ENCODE assay signal across 13 cellular contexts in the genomic region with DNA sequence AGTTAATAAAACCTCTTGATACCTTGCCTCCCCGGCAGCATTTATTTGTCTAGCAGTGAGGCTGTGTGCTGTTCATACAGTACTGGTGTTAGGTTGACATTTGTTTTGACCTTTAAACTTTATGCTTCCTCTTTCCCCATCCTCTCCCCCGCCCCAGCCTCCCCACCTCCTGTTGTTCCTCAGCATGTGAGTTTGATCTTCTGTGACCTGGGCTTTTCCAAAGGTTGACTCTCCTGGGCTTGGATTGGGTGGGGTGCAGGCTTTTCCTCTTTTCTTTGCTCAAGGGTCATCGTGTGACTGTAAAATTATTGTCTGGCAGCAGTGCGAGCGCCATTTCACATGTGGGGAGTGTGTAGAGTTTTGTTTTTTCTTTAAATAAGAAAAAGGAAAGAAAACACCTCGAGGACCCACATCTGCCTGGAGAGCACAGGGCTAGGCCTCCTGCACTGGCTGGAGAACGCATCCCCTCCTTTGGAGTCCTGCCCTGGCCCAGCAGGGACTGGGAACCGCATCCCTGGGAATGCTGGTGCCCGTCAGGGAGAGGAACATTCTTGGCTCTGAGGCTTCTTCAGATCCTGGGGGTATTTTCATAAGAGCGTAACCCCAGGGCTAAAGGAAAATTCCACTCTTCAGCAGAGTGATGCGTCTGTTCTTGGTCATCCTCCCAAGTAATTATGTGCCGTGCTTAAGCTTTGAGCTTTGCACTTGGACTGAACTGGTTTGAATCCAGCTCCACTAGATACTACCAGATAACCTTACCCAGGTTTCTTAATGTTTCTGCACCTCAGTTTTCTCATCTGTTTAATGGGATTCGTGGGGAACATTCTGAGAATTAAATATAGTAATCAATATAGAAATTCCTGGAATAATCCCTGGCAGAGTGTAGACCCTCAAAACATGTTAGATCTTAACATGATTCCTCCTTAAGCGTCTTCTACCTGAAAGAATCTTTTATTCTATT.
DNase-seq lines count a peak whose midpoint lies in the region; ATAC-seq, FAIRE-seq and TF ChIP-seq lines count a peak whose summit lies in the region.
"Had no signal": no experiment of that assay in that cellular context is flagged by ENCODE, and none has a peak within 500 bp of the region (broad histone marks: within the 10 kb centered on the region; RNA-seq: fewer than 3 reads in every experiment).

No MANE protein-coding gene starts in this region.

- CTCF ChIA-PET in T-cell (lab: Charles Lee): no interaction called here

- peaks cover 0 to 20% (median 10%) of the 10 kb centered on the region in 3 donors for H3K4me1 ChIP-seq in pancreas

- no peak overlapping the region for H3K4me3 ChIP-seq in fibroblast of the aortic adventitia (ENCODE audit: low read depth, low read length)
- H3K4me3 ChIP-seq in pancreas: no peak overlapping the region
- H3K4me3 ChIP-seq: BLaER1 had no signal

- no peak overlapping the region for H3K27ac Mint-ChIP-seq in T-cell
- H3K27ac Mint-ChIP-seq: naive thymus-derived CD4-positive, alpha-beta T cell had no signal

- FAIRE-seq in pancreas (lab: Jason Lieb, UNC): no peak

- H3K27me3 ChIP-seq in pancreas: no peaks in the 10 kb centered on the region
- H3K27me3 ChIP-seq: BLaER1 had no signal

- 75 to 76% methylated on average over 14 of the region's 14 CpGs for WGBS in pancreas, 2 donors

- peak overlapping the region in 2 of 4 donors; percentile 44 to 63 for H3K27ac ChIP-seq in pancreas
- H3K27ac ChIP-seq: BLaER1 had no signal

- intact Hi-C loops in pancreas (cut with DNase I): no loop called here

- H3K9me3 ChIP-seq in pancreas: no peaks in the 10 kb centered on the region
- H3K9me3 ChIP-seq: BLaER1 had no signal

- no peaks in the 10 kb centered on the region for H3K36me3 ChIP-seq in pancreas
- H3K36me3 ChIP-seq: BLaER1 had no signal

- H3K9me3 Mint-ChIP-seq in T-cell: no peaks in the 10 kb centered on the region

- DNase-seq in AG20443 (ENCODE audit: low spot score): peak; percentile 12
- DNase-seq in NCI-H748 (lab: John Stamatoyannopoulos, UW; ENCODE audit: unreplicated experiment): peak; percentile 61
- DNase-seq in fibroblast of the aortic adventitia (ENCODE audit: low read depth): peak; percentile 57
- no peak for DNase-seq in pancreas
- no peak for DNase-seq in NCI-H1048 (lab: John Stamatoyannopoulos, UW)
- no peak for DNase-seq in T-cell
- no peak for DNase-seq in activated T-cell treated with anti-CD3 and anti-CD28 coated beads for 4 hours
- DNase-seq: activated CD4-positive, alpha-beta T cell treated with anti-CD3 and anti-CD28 coated beads, Interleukin-2, amount 50 U/mL, for 1 hour; amygdala; naive thymus-derived CD4-positive, alpha-beta T cell; NCI-H1105 treated with DMSO at 0.1 percent for 48 hours had no signal

- peaks cover 0 to 5% (median 0%) of the 10 kb centered on the region in 3 donors for H3K4me1 Mint-ChIP-seq in T-cell

- H3K27me3 Mint-ChIP-seq in T-cell: no peaks in the 10 kb centered on the region

- TF ChIP-seq CTCF in fibroblast of the aortic adventitia (IDR thresholded peaks at IDR 0.05; ENCODE audit: insufficient read depth, low read length) (no peak), pancreas (IDR thresholded peaks at IDR 0.05) (no peak)

- H3K4me3 Mint-ChIP-seq in T-cell: no peak overlapping the region
- H3K4me3 Mint-ChIP-seq: naive thymus-derived CD4-positive, alpha-beta T cell had no signal

- POLR2A ChIA-PET in T-cell (lab: Charles Lee): no interaction called here

- ATAC-seq in pancreas: peak; percentile 66 to 78 (median 76)
- no peak for ATAC-seq in HG02852 (IDR thresholded peaks at IDR 0.05; ENCODE audit: unreplicated experiment)
- ATAC-seq in T-cell (replicated peaks in 1 of 4): no peak
- ATAC-seq: naive thymus-derived CD4-positive, alpha-beta T cell had no signal

- no peaks in the 10 kb centered on the region for H3K36me3 Mint-ChIP-seq in T-cell

Comparison
In these comparisons a context has a peak if more than half of its experiments do, and no peak if none do; other contexts are left out.
1. DNase-seq: peak in AG20443 (single experiment), NCI-H748 (single experiment) and fibroblast of the aortic adventitia (single experiment); none in pancreas (0 of 6), NCI-H1048 (single experiment), T-cell (0 of 34) and activated T-cell treated with anti-CD3 and anti-CD28 coated beads for 4 hours (single experiment).
2. ATAC-seq: peak in pancreas (4 of 4); none in HG02852 (single experiment) and T-cell (0 of 4).